In genomic region chr2:173086518-173087213, GRCh38 we compare ENCODE assay signal across 10 cellular contexts. TPM values are rescaled to one million over a fixed set of nuclear protein-coding genes. Genes with fewer than 3 reads are reported as not detected.
DNase-seq lines count a peak whose midpoint lies in the region; ATAC-seq and TF ChIP-seq lines count a peak whose summit lies in the region.
"Had no signal": no experiment of that assay in that cellular context is flagged by ENCODE, and none has a peak within 500 bp of the region (broad histone marks: within the 10 kb centered on the region; RNA-seq: fewer than 3 reads in every experiment).

No MANE protein-coding gene starts in this region.

- peaks cover 36% of the 10 kb centered on the region for H3K4me1 Mint-ChIP-seq in mesothelial cell of epicardium
- no peaks in the 10 kb centered on the region for H3K4me1 Mint-ChIP-seq in activated T-cell treated with anti-CD3 and anti-CD28 coated beads, Interleukin-2, amount 50 U/mL, for 72 hours (ENCODE audit: low read depth)
- H3K4me1 Mint-ChIP-seq: activated CD4-positive, alpha-beta T cell treated with anti-CD3 and anti-CD28 coated beads, Interleukin-2, amount 10 ng/mL, durations not matched to agents 7 days and 5 days; CD8-positive, alpha-beta memory T cell had no signal

- peak; percentile 53 for ATAC-seq in esophagus mucosa
- no peak for ATAC-seq in activated T-cell treated with anti-CD3 and anti-CD28 coated beads, Interleukin-2, amount 50 U/mL, for 72 hours (replicated peaks in 1 of 2)

- in situ Hi-C loops in transverse colon (cut with MboI; ENCODE audit: low pct_ligation_motif_present in 1 of 4, low pct_unique_long_range_greater_than_20kb in 1 of 4, low sequenced_read_pairs in 3 of 4): loop anchor here in 1 of 4 donors (25.0 kb wide), 1 partner anchor 101 kb away; no protein-coding TSS in a partner anchor

- H3K27me3 ChIP-seq in MG63: no peaks in the 10 kb centered on the region
- no peaks in the 10 kb centered on the region for H3K27me3 ChIP-seq in transverse colon

- WGBS in transverse colon (ENCODE audit: low coverage in 1 of 2), 2 donors: 82% methylated on average over 2 of the region's 2 CpGs; no CpG with 5 or more reads in 1 of the 2 donors

- peaks cover 2% of the 10 kb centered on the region for H3K36me3 Mint-ChIP-seq in mesothelial cell of epicardium
- no peaks in the 10 kb centered on the region for H3K36me3 Mint-ChIP-seq in activated T-cell treated with anti-CD3 and anti-CD28 coated beads, Interleukin-2, amount 50 U/mL, for 72 hours (ENCODE audit: insufficient read depth in 2 of 2)
- H3K36me3 Mint-ChIP-seq: CD8-positive, alpha-beta memory T cell had no signal

- H3K27ac ChIP-seq in transverse colon: peak overlapping the region; percentile 60 to 83 (median 68)

- H3K9me3 ChIP-seq in MG63: no peaks in the 10 kb centered on the region
- no peaks in the 10 kb centered on the region for H3K9me3 ChIP-seq in transverse colon

- peaks cover 0 to 28% (median 7%) of the 10 kb centered on the region in 4 donors for H3K4me1 ChIP-seq in transverse colon

- no peak overlapping the region for H3K4me3 Mint-ChIP-seq in mesothelial cell of epicardium
- H3K4me3 Mint-ChIP-seq in activated T-cell treated with anti-CD3 and anti-CD28 coated beads, Interleukin-2, amount 50 U/mL, for 72 hours: no peak overlapping the region
- H3K4me3 Mint-ChIP-seq: activated CD4-positive, alpha-beta T cell treated with anti-CD3 and anti-CD28 coated beads, Interleukin-2, amount 10 ng/mL, durations not matched to agents 7 days and 5 days; CD8-positive, alpha-beta memory T cell; neural crest cell had no signal

- H3K27me3 Mint-ChIP-seq in mesothelial cell of epicardium (ENCODE audit: low read depth): no peaks in the 10 kb centered on the region
- H3K27me3 Mint-ChIP-seq in activated T-cell treated with anti-CD3 and anti-CD28 coated beads, Interleukin-2, amount 50 U/mL, for 72 hours (ENCODE audit: low read depth): peaks cover 32% of the 10 kb centered on the region

- no peaks in the 10 kb centered on the region for H3K9me3 Mint-ChIP-seq in mesothelial cell of epicardium
- no peaks in the 10 kb centered on the region for H3K9me3 Mint-ChIP-seq in activated T-cell treated with anti-CD3 and anti-CD28 coated beads, Interleukin-2, amount 50 U/mL, for 72 hours
- H3K9me3 Mint-ChIP-seq: activated CD4-positive, alpha-beta T cell treated with anti-CD3 and anti-CD28 coated beads, Interleukin-2, amount 10 ng/mL, durations not matched to agents 7 days and 5 days; CD8-positive, alpha-beta memory T cell; neural crest cell had no signal

- no peak for TF ChIP-seq CTCF in mesothelial cell of epicardium (IDR thresholded peaks at IDR 0.05; ENCODE audit: unreplicated experiment)
- TF ChIP-seq CTCF in transverse colon (IDR thresholded peaks at IDR 0.05): no peak

- H3K4me3 ChIP-seq in MG63: no peak overlapping the region
- no peak overlapping the region for H3K4me3 ChIP-seq in transverse colon

- TF ChIP-seq POLR2A in transverse colon (IDR thresholded peaks at IDR 0.05): no peak

- DNase-seq in MG63 (peak; percentile 57), mesothelial cell of epicardium (ENCODE audit: low spot score in 2 of 2, unreplicated experiment in 2 of 2) (no peak), transverse colon (no peak), NCI-H2081 (lab: John Stamatoyannopoulos, UW) (no peak), NCI-H187 (lab: John Stamatoyannopoulos, UW) (no peak)
- no peak for DNase-seq in activated T-cell treated with anti-CD3 and anti-CD28 coated beads, Interleukin-2, amount 50 U/mL, for 72 hours
- DNase-seq: activated CD4-positive, alpha-beta T cell treated with anti-CD3 and anti-CD28 coated beads, Interleukin-2, amount 10 ng/mL, durations not matched to agents 7 days and 5 days; CD8-positive, alpha-beta memory T cell had no signal

- H3K36me3 ChIP-seq in MG63: peaks cover 8% of the 10 kb centered on the region
- no peaks in the 10 kb centered on the region for H3K36me3 ChIP-seq in transverse colon

- H3K27ac Mint-ChIP-seq in mesothelial cell of epicardium: peak overlapping the region; percentile 10
- H3K27ac Mint-ChIP-seq in activated T-cell treated with anti-CD3 and anti-CD28 coated beads, Interleukin-2, amount 50 U/mL, for 72 hours: no peak overlapping the region
- H3K27ac Mint-ChIP-seq: activated CD4-positive, alpha-beta T cell treated with anti-CD3 and anti-CD28 coated beads, Interleukin-2, amount 10 ng/mL, durations not matched to agents 7 days and 5 days; CD8-positive, alpha-beta memory T cell had no signal

- intact Hi-C loops in transverse colon (cut with DNase I; ENCODE audit: low total_unique reads): no loop called here

- TF ChIP-seq EP300 in transverse colon (IDR thresholded peaks at IDR 0.05; ENCODE audit: low read depth): no peak

RNA-seq across cellular contexts. Expression of gene MAP3K20, which starts 11.0 kb away (rescaled TPM):
- 32.8 and 53.5 TPM in 2 replicates for total RNA-seq in MG63 (2014; rRNA removed; shearing (Covaris generic); ENCODE audit: low replicate concordance)
- 21.3 TPM for total RNA-seq in esophagus mucosa
- total RNA-seq in mesothelial cell of epicardium: 33.7 to 37.1 TPM (median 34.1 TPM) in 3 replicates
- total RNA-seq in transverse colon: 10 to 100 TPM; 24.7 to 40.2 (median 33.8) TPM
- total RNA-seq in activated T-cell treated with anti-CD3 and anti-CD28 coated beads, Interleukin-2, amount 50 U/mL, for 72 hours: 10 to 100 TPM; 10.1 to 11.9 TPM
